12 cellular contexts compared by ENCODE assay signal in genomic region chr11:62654297-62654696, GRCh38. TPM values are rescaled to one million over a fixed set of nuclear protein-coding genes. Genes with fewer than 3 reads are reported as not detected.
A peak's percentile ranks its signal among the peaks of the same experiment; 100 is the strongest.
DNase-seq lines count a peak whose midpoint lies in the region; ATAC-seq, FAIRE-seq and TF ChIP-seq lines count a peak whose summit lies in the region.
"Had no signal": no experiment of that assay in that cellular context is flagged by ENCODE, and none has a peak within 500 bp of the region (broad histone marks: within the 10 kb centered on the region; RNA-seq: fewer than 3 reads in every experiment).

No MANE protein-coding gene starts in this region.

- H2BK12ac ChIP-seq in H9 (ENCODE audit: insufficient read length, low read depth, low read length) = no peak overlapping the region

- peaks cover under 1 to 4% of the 10 kb centered on the region in 2 experiments; a peak in 1 of 4 replicates for H3K36me3 ChIP-seq in GM12878 (ENCODE audit: control insufficient read depth in 2 of 2, insufficient read depth in 2 of 2, low read length in 1 of 2)

- H3K4me2 ChIP-seq in GM12878 (ENCODE audit: control insufficient read depth, insufficient read depth) (peak overlapping the region; percentile 68), H9 (ENCODE audit: insufficient read depth, insufficient read length, low read length) (no peak overlapping the region)

- no peaks in the 10 kb centered on the region for H3K27me3 Mint-ChIP-seq in stimulated activated naive CD8-positive, alpha-beta T cell treated with anti-CD3 and anti-CD28 coated beads, Interleukin-15, Interleukin-2, amounts not matched to agents 100 ng/mL and 50 ng/mL, for 24 hours
- H3K27me3 Mint-ChIP-seq in H9 (ENCODE audit: low read depth) = no peaks in the 10 kb centered on the region

- H3K27me3 ChIP-seq in GM12878 (replicated peaks in 1 of 2; ENCODE audit: control insufficient read depth in 2 of 2, insufficient read depth in 2 of 2, low read length in 1 of 2) (no peaks in the 10 kb centered on the region), H9 (ENCODE audit: insufficient read depth, low read length) (no peaks in the 10 kb centered on the region)
- H3K27me3 ChIP-seq: heart right ventricle had no signal

- no peak overlapping the region for H3K56ac ChIP-seq in H9 (ENCODE audit: insufficient read length, low read depth, low read length)

- no peak overlapping the region for H2AK5ac ChIP-seq in H9 (ENCODE audit: insufficient read length, low read length)

- no peak overlapping the region for H2BK15ac ChIP-seq in H9 (ENCODE audit: low read depth, low read length)

- RAD21 ChIA-PET in GM12878 (lab: Charles Lee; ENCODE audit: unreplicated experiment) = interaction anchor here (1.7 kb wide), 1 partner anchor 11 kb away, joined by 10 read pairs; the partner anchor contains the start of genes C11orf98 and CSKMT

- no peak for TF ChIP-seq POLR2A in GM12878 (IDR thresholded peaks at IDR 0.05; ENCODE audit: low read depth, low read length)

- WGBS in GM12878 (ENCODE audit: insufficient coverage, insufficient replicate concordance, low lambda C conversion rate, missing lambda C conversion rate) = 46% methylated on average over 11 of the region's 11 CpGs
- WGBS in H9 (ENCODE audit: extremely low coverage, insufficient read length, low lambda C conversion rate) = no CpG with 5 or more reads among the region's 11 CpGs

- peaks cover 4% of the 10 kb centered on the region for H3K36me3 Mint-ChIP-seq in stimulated activated naive CD8-positive, alpha-beta T cell treated with anti-CD3 and anti-CD28 coated beads, Interleukin-15, Interleukin-2, amounts not matched to agents 100 ng/mL and 50 ng/mL, for 24 hours (ENCODE audit: low read depth)
- peaks cover 5 to 14% (median 7%) of the 10 kb centered on the region in 3 experiments; a peak in 6 of 7 replicates for H3K36me3 Mint-ChIP-seq in H9 (ENCODE audit: insufficient read depth in 1 of 3, low read depth in 3 of 3)

- TF ChIP-seq CTCF in GM12878 (IDR thresholded peaks at IDR 0.05 in 2 of 3, conservative IDR thresholded peaks at IDR 0.05 in 1 of 3; ENCODE audit: control insufficient read depth in 2 of 3, extremely low read depth in 1 of 3, insufficient read depth in 1 of 3, low read depth in 3 of 3, low read length in 3 of 3) (no peak), H9 (conservative IDR thresholded peaks at IDR 0.05) (no peak)

- H3K9me3 Mint-ChIP-seq in stimulated activated naive CD8-positive, alpha-beta T cell treated with anti-CD3 and anti-CD28 coated beads, Interleukin-15, Interleukin-2, amounts not matched to agents 100 ng/mL and 50 ng/mL, for 24 hours = no peaks in the 10 kb centered on the region
- no peaks in the 10 kb centered on the region for H3K9me3 Mint-ChIP-seq in H9
- H3K9me3 Mint-ChIP-seq: CD14-positive monocyte had no signal

- no peak for DNase-seq in stimulated activated naive CD8-positive, alpha-beta T cell treated with anti-CD3 and anti-CD28 coated beads, Interleukin-15, Interleukin-2, amounts not matched to agents 100 U/mL and 50 U/mL, for 24 hours
- DNase-seq in GM12878 (ENCODE audit: low read depth, low spot score) (no peak), NCI-H1048 (lab: John Stamatoyannopoulos, UW) (no peak), inferior parietal cortex (ENCODE audit: extremely low spot score) (no peak), H9 (no peak)
- DNase-seq: activated gamma-delta T cell treated with Interleukin-2 at 50 U/mL for 16 hours, heart right ventricle, mammary epithelial cell, NCI-H1105, NCI-H748 treated with DMSO at 0.1 percent for 48 hours had no signal

- H3K9me3 ChIP-seq in GM12878 (replicated peaks; ENCODE audit: control insufficient read depth, insufficient read depth, low read length) (no peaks in the 10 kb centered on the region), H9 (ENCODE audit: control insufficient read depth, low read depth, low read length) (no peaks in the 10 kb centered on the region)
- H3K9me3 ChIP-seq: heart right ventricle had no signal

- H4K20me1 ChIP-seq in GM12878 (ENCODE audit: control insufficient read depth, insufficient read depth) (no peaks in the 10 kb centered on the region; the same call in 1 of the 2 replicates), H9 (ENCODE audit: control insufficient read depth, insufficient read depth, insufficient read length) (no peaks in the 10 kb centered on the region)

- H3K9ac ChIP-seq in GM12878 (ENCODE audit: control insufficient read depth, insufficient read depth, low read length) (no peak overlapping the region), H9 (ENCODE audit: extremely low read depth, insufficient read length, low read length) (no peak overlapping the region)

- no peak for TF ChIP-seq RAD21 in GM12878 (IDR thresholded peaks at IDR 0.05; ENCODE audit: insufficient read depth, low read depth, low read length)

- H2BK5ac ChIP-seq in H9 (ENCODE audit: insufficient read length, low read length) = no peak overlapping the region

- no TSS peak for BruUV-seq in GM12878 (replicated peaks; lab: Mats Ljungman, UMichigan)

- H2AFZ ChIP-seq in GM12878 (ENCODE audit: control insufficient read depth, low read depth, low read length) = peak overlapping the region; percentile 82
- no peak overlapping the region for H2AFZ ChIP-seq in H9 (ENCODE audit: low read length)

- H2BK120ac ChIP-seq in H9 (ENCODE audit: low read depth, low read length, poor library complexity, severe bottlenecking) = no peak overlapping the region

- no peak for FAIRE-seq in GM12878 (lab: Jason Lieb, UNC)

- SMC1A ChIA-PET in GM12878 (lab: Charles Lee; ENCODE audit: uncharacterized antibody, unreplicated experiment) = interaction anchor here (1.3 to 5.0 kb wide), 6 partner anchors 9 to 62 kb away, joined by 3 to 41 read pairs (median 6); partner anchors contain the start of genes C11orf98, CSKMT, GANAB and LBHD1

- H3K79me2 ChIP-seq in GM12878 (ENCODE audit: control insufficient read depth, insufficient read depth, low read length) (peaks cover 23% of the 10 kb centered on the region), H9 (ENCODE audit: insufficient read depth, low read length) (peaks cover 4% of the 10 kb centered on the region; the same call in 1 of the 2 replicates)

- no peak overlapping the region for H3K4ac ChIP-seq in H9 (ENCODE audit: low read depth, low read length)

- intact Hi-C loops in GM12878 (cut with micrococcal nuclease; ENCODE audit: unreplicated experiment) = no loop called here

- H3K18ac ChIP-seq in H9 (ENCODE audit: insufficient read length, low read depth, low read length) = no peak overlapping the region

- CTCF ChIA-PET in GM12878 (lab: Yijun Ruan, JAX) = interaction anchor here (0.6 to 1.2 kb wide), 5 partner anchors 11 to 1175 kb away, joined by 3 to 4 read pairs (median 3); partner anchors contain the start of genes C11orf98 and CSKMT

- H2BK20ac ChIP-seq in H9 (ENCODE audit: low read depth, low read length, poor library complexity, severe bottlenecking) = no peak overlapping the region

- no peak overlapping the region for H3K14ac ChIP-seq in H9 (ENCODE audit: insufficient read depth, low read length)

- TF ChIP-seq EP300 in GM12878 (IDR thresholded peaks at IDR 0.05; ENCODE audit: borderline replicate concordance in 1 of 2, control insufficient read depth in 1 of 2, low read depth in 2 of 2, low read length in 2 of 2) = no peak

- no peak overlapping the region for H4K91ac ChIP-seq in H9 (ENCODE audit: insufficient read length, low read depth, low read length)

- in situ Hi-C loops in GM12878 (cut with MboI) = no loop called here

- no peak overlapping the region for H4K5ac ChIP-seq in H9 (ENCODE audit: insufficient read length, low read depth, low read length)

- H3K27ac ChIP-seq in GM12878 (ENCODE audit: control insufficient read depth, insufficient read depth) = no peak overlapping the region
- H3K27ac ChIP-seq in H9 (ENCODE audit: insufficient read length, low read depth, low read length) = no peak overlapping the region

- no peak overlapping the region for H3K23ac ChIP-seq in H9 (ENCODE audit: insufficient read length, low read depth, low read length)

- H4K8ac ChIP-seq in H9 (replicated peaks; ENCODE audit: insufficient read length, low read depth, low read length) = no peak overlapping the region

- peaks cover 28% of the 10 kb centered on the region for H3K4me1 Mint-ChIP-seq in stimulated activated naive CD8-positive, alpha-beta T cell treated with anti-CD3 and anti-CD28 coated beads, Interleukin-15, Interleukin-2, amounts not matched to agents 100 ng/mL and 50 ng/mL, for 24 hours (ENCODE audit: low read depth)
- peaks cover 4 to 9% of the 10 kb centered on the region in 2 experiments for H3K4me1 Mint-ChIP-seq in H9

- H3K4me1 ChIP-seq in GM12878 (ENCODE audit: control insufficient read depth, insufficient read depth, low read length) (peaks cover 6% of the 10 kb centered on the region), H9 (ENCODE audit: insufficient read depth, low read length) (no peaks in the 10 kb centered on the region)

- ATAC-seq in stimulated activated naive CD8-positive, alpha-beta T cell treated with anti-CD3 and anti-CD28 coated beads, Interleukin-15, Interleukin-2, amounts not matched to agents 100 U/mL and 50 U/mL, for 24 hours = no peak
- ATAC-seq in GM12878 = no peak

- no peak overlapping the region for H3T11ph ChIP-seq in H9 (ENCODE audit: low read length)

- no peak overlapping the region for H3K4me3 ChIP-seq in GM12878

- POLR2A ChIA-PET in GM12878 (lab: Charles Lee) = interaction anchor here (0.6 to 14.6 kb wide), 7 partner anchors 10 to 1585 kb away, joined by 3 to 295 read pairs (median 5); partner anchors contain the start of genes C11orf98, CSKMT, LBHD1 and UQCC3

- H3K27ac Mint-ChIP-seq in stimulated activated naive CD8-positive, alpha-beta T cell treated with anti-CD3 and anti-CD28 coated beads, Interleukin-15, Interleukin-2, amounts not matched to agents 100 ng/mL and 50 ng/mL, for 24 hours = peak overlapping the region; percentile 58
- no peak overlapping the region; a peak in 1 of 7 replicates for H3K27ac Mint-ChIP-seq in H9

- no peaks in the 10 kb centered on the region for H3K79me1 ChIP-seq in H9 (ENCODE audit: insufficient read depth, low read depth, low read length, poor library complexity, severe bottlenecking)

- peaks cover 4% of the 10 kb centered on the region for H3K23me2 ChIP-seq in H9 (ENCODE audit: insufficient read length, low read depth, low read length, poor library complexity, severe bottlenecking)

- H3K4me3 Mint-ChIP-seq in stimulated activated naive CD8-positive, alpha-beta T cell treated with anti-CD3 and anti-CD28 coated beads, Interleukin-15, Interleukin-2, amounts not matched to agents 100 ng/mL and 50 ng/mL, for 24 hours = peak overlapping the region; percentile 17
- peak overlapping the region in 1 of 2 experiments; percentile 60; a peak in 1 of 5 replicates for H3K4me3 Mint-ChIP-seq in H9

RNA-seq across cellular contexts. Expression of gene INTS5, which starts 1.2 kb away (rescaled TPM):
- 16.2 and 18.3 TPM in 2 replicates for total RNA-seq in GM12878 (2013; cell fraction: nucleolus; rRNA removed)
- total RNA-seq in GM12878 (2014; rRNA removed) (17.3 and 19.7 TPM in 2 replicates), GM12878 (2014; rRNA removed; fragmentation: Illumina TruSeq; extraction: Trizol) (6.4 and 7.6 TPM in 2 replicates), GM12878 (2021) (31.8 and 35.1 TPM in 2 replicates), H9 (2021) (40.0 and 41.6 TPM in 2 replicates)
- polyA plus RNA-seq in GM12878 (2011; ENCODE audit: low read depth) = 6.8 TPM
- polyA plus RNA-seq in GM12878 (2011; rRNA removed) (2.5 and 7.9 TPM in 2 replicates), GM12878 (2014; fragmentation: Illumina TruSeq; extraction: Trizol) (4.7 and 11.8 TPM in 2 replicates), GM12878 (2014; fragmentation: Nextera tagmentation; extraction: Ambion mirVana) (1 to 10 TPM in 1 of 2 experiments, under 1 TPM in 1; 0.34 to 1.4 TPM), GM12878 (2014; rRNA removed) (15.7 and 17.2 TPM in 2 replicates), GM12878 (2016; fragmentation: Nextera tagmentation; extraction: Ambion mirVana) (10 to 100 TPM; 30.2 to 35.1 TPM)
- 9.5 and 10.7 TPM in 2 replicates for polyA plus RNA-seq in GM12878 (2011; cell fraction: cytosol; rRNA removed)
- polyA plus RNA-seq in GM12878 (2011; cell fraction: nucleus; rRNA removed) = 20.7 and 23.2 TPM in 2 replicates
- 12.2 and 13.8 TPM in 2 replicates for polyA plus RNA-seq in GM12878 (2012)
- polyA minus RNA-seq in GM12878 (2011; rRNA and poly(A)+ RNA removed) = 18.7 and 25.5 TPM in 2 replicates
- polyA minus RNA-seq in GM12878 (2011; cell fraction: cytosol; rRNA and poly(A)+ RNA removed) = 5.5 and 6.3 TPM in 2 replicates
- 22.2 and 29.3 TPM in 2 replicates for polyA minus RNA-seq in GM12878 (2011; cell fraction: nucleus; rRNA and poly(A)+ RNA removed)

RNA-seq across cellular contexts. Expression of gene GANAB, which starts 7.9 kb away (rescaled TPM):
- total RNA-seq in GM12878 (2013; cell fraction: nucleolus; rRNA removed) = 108 and 115 TPM in 2 replicates
- total RNA-seq in GM12878 (2014; rRNA removed) (95.9 and 98.9 TPM in 2 replicates), GM12878 (2014; rRNA removed; fragmentation: Illumina TruSeq; extraction: Trizol) (73.2 and 76.7 TPM in 2 replicates), GM12878 (2021) (161 and 175 TPM in 2 replicates), H9 (2021) (387 TPM in 2 replicates)
- polyA plus RNA-seq in GM12878 (2011; ENCODE audit: low read depth) = 73.5 TPM
- polyA plus RNA-seq in GM12878 (2011; rRNA removed) (93.6 and 153 TPM in 2 replicates), GM12878 (2014; fragmentation: Illumina TruSeq; extraction: Trizol) (134 and 140 TPM in 2 replicates), GM12878 (2014; fragmentation: Nextera tagmentation; extraction: Ambion mirVana) (1 to 10 TPM; 4.5 to 6.4 TPM), GM12878 (2014; rRNA removed) (103 and 117 TPM in 2 replicates), GM12878 (2016; fragmentation: Nextera tagmentation; extraction: Ambion mirVana) (100 to 1,000 TPM; 102 to 107 TPM)
- 174 and 178 TPM in 2 replicates for polyA plus RNA-seq in GM12878 (2011; cell fraction: cytosol; rRNA removed)
- 231 and 296 TPM in 2 replicates for polyA plus RNA-seq in GM12878 (2011; cell fraction: nucleus; rRNA removed)
- polyA plus RNA-seq in GM12878 (2012) = 93.8 and 94.2 TPM in 2 replicates
- polyA minus RNA-seq in GM12878 (2011; rRNA and poly(A)+ RNA removed) = 142 and 193 TPM in 2 replicates
- polyA minus RNA-seq in GM12878 (2011; cell fraction: cytosol; rRNA and poly(A)+ RNA removed) = 90.2 and 103 TPM in 2 replicates
- polyA minus RNA-seq in GM12878 (2011; cell fraction: nucleus; rRNA and poly(A)+ RNA removed) = 51.0 and 53.8 TPM in 2 replicates

RNA-seq across cellular contexts. Expression of gene C11orf98, which starts 10.7 kb away (rescaled TPM):
- 2.3 and 4.0 TPM in 2 replicates for total RNA-seq in GM12878 (2013; cell fraction: nucleolus; rRNA removed)
- total RNA-seq in GM12878 (2014; rRNA removed) (158 and 162 TPM in 2 replicates), GM12878 (2014; rRNA removed; fragmentation: Illumina TruSeq; extraction: Trizol) (148 and 162 TPM in 2 replicates), GM12878 (2021) (94.4 and 97.1 TPM in 2 replicates), H9 (2021) (139 and 150 TPM in 2 replicates)
- polyA plus RNA-seq in GM12878 (2011; ENCODE audit: low read depth) = 36.5 TPM
- polyA plus RNA-seq in GM12878 (2011; rRNA removed) (56.0 and 62.5 TPM in 2 replicates), GM12878 (2014; fragmentation: Illumina TruSeq; extraction: Trizol) (113 and 184 TPM in 2 replicates), GM12878 (2014; fragmentation: Nextera tagmentation; extraction: Ambion mirVana) (100 to 1,000 TPM; 134 to 199 TPM), GM12878 (2014; rRNA removed) (151 and 197 TPM in 2 replicates), GM12878 (2016; fragmentation: Nextera tagmentation; extraction: Ambion mirVana) (100 to 1,000 TPM; 266 to 270 TPM)
- 65.2 and 76.2 TPM in 2 replicates for polyA plus RNA-seq in GM12878 (2011; cell fraction: cytosol; rRNA removed)
- polyA plus RNA-seq in GM12878 (2011; cell fraction: nucleus; rRNA removed) = 41.3 and 42.6 TPM in 2 replicates
- polyA plus RNA-seq in GM12878 (2012) = 63.9 and 85.3 TPM in 2 replicates
- polyA minus RNA-seq in GM12878 (2011; rRNA and poly(A)+ RNA removed) = 4.7 and 10.2 TPM in 2 replicates
- 9.9 TPM in 2 replicates for polyA minus RNA-seq in GM12878 (2011; cell fraction: cytosol; rRNA and poly(A)+ RNA removed)
- 5.8 and 7.9 TPM in 2 replicates for polyA minus RNA-seq in GM12878 (2011; cell fraction: nucleus; rRNA and poly(A)+ RNA removed)

RNA-seq across cellular contexts. Expression of gene CSKMT, which starts 10.8 kb away (rescaled TPM):
- total RNA-seq in GM12878 (2013; cell fraction: nucleolus; rRNA removed) = 29.5 and 29.6 TPM in 2 replicates
- total RNA-seq in GM12878 (2014; rRNA removed) (20.3 and 27.5 TPM in 2 replicates), GM12878 (2014; rRNA removed; fragmentation: Illumina TruSeq; extraction: Trizol) (197 and 213 TPM in 2 replicates), GM12878 (2021) (56.8 and 61.3 TPM in 2 replicates), H9 (2021) (49.2 and 51.5 TPM in 2 replicates)
- 12.0 TPM for polyA plus RNA-seq in GM12878 (2011; ENCODE audit: low read depth)
- polyA plus RNA-seq in GM12878 (2011; rRNA removed) (2.8 and 7.0 TPM in 2 replicates), GM12878 (2014; fragmentation: Illumina TruSeq; extraction: Trizol) (2.9 and 8.6 TPM in 2 replicates), GM12878 (2014; fragmentation: Nextera tagmentation; extraction: Ambion mirVana) (10 to 100 TPM; 17.0 to 20.4 TPM), GM12878 (2014; rRNA removed) (22.8 and 28.0 TPM in 2 replicates), GM12878 (2016; fragmentation: Nextera tagmentation; extraction: Ambion mirVana) (10 to 100 TPM; 18.3 to 23.6 TPM)
- polyA plus RNA-seq in GM12878 (2011; cell fraction: cytosol; rRNA removed) = 12.8 and 13.9 TPM in 2 replicates
- 11.5 and 15.3 TPM in 2 replicates for polyA plus RNA-seq in GM12878 (2011; cell fraction: nucleus; rRNA removed)
- 15.0 and 16.1 TPM in 2 replicates for polyA plus RNA-seq in GM12878 (2012)
- polyA minus RNA-seq in GM12878 (2011; rRNA and poly(A)+ RNA removed) = 25.0 and 33.4 TPM in 2 replicates
- 111 and 165 TPM in 2 replicates for polyA minus RNA-seq in GM12878 (2011; cell fraction: cytosol; rRNA and poly(A)+ RNA removed)
- polyA minus RNA-seq in GM12878 (2011; cell fraction: nucleus; rRNA and poly(A)+ RNA removed) = 69.0 and 288 TPM in 2 replicates

RNA-seq across cellular contexts. Expression of gene UQCC3, which starts 17.2 kb away (rescaled TPM):
- 7.9 and 10.1 TPM in 2 replicates for total RNA-seq in GM12878 (2013; cell fraction: nucleolus; rRNA removed)
- total RNA-seq in GM12878 (2014; rRNA removed) (16.3 and 18.2 TPM in 2 replicates), GM12878 (2014; rRNA removed; fragmentation: Illumina TruSeq; extraction: Trizol) (3.6 and 4.6 TPM in 2 replicates), GM12878 (2021) (9.4 and 10.5 TPM in 2 replicates), H9 (2021) (11.1 and 12.3 TPM in 2 replicates)
- polyA plus RNA-seq in GM12878 (2011; ENCODE audit: low read depth) = 1.4 TPM
- polyA plus RNA-seq in GM12878 (2011; rRNA removed) (2.6 and 5.9 TPM in 2 replicates), GM12878 (2014; fragmentation: Illumina TruSeq; extraction: Trizol) (0.35 and 1.3 TPM in 2 replicates), GM12878 (2014; fragmentation: Nextera tagmentation; extraction: Ambion mirVana) (1 to 10 TPM; 2.0 to 4.6 TPM), GM12878 (2014; rRNA removed) (15.5 and 21.4 TPM in 2 replicates), GM12878 (2016; fragmentation: Nextera tagmentation; extraction: Ambion mirVana) (10 to 100 TPM; 18.1 to 20.5 TPM)
- polyA plus RNA-seq in GM12878 (2011; cell fraction: cytosol; rRNA removed) = 9.1 and 11.4 TPM in 2 replicates
- polyA plus RNA-seq in GM12878 (2011; cell fraction: nucleus; rRNA removed) = 4.7 and 5.2 TPM in 2 replicates
- polyA plus RNA-seq in GM12878 (2012) = 6.7 and 8.6 TPM in 2 replicates
- 2.3 and 4.4 TPM in 2 replicates for polyA minus RNA-seq in GM12878 (2011; rRNA and poly(A)+ RNA removed)
- 2.9 and 3.8 TPM in 2 replicates for polyA minus RNA-seq in GM12878 (2011; cell fraction: cytosol; rRNA and poly(A)+ RNA removed)
- 5.3 and 7.0 TPM in 2 replicates for polyA minus RNA-seq in GM12878 (2011; cell fraction: nucleus; rRNA and poly(A)+ RNA removed)
